ENCODE assay signal across 1 cellular context in genomic region chr14:24249230-24250021, GRCh38.
TF ChIP-seq lines count a peak whose summit lies in the region.

No MANE protein-coding gene starts in this region.

TF ChIP-seq in IMR-90, 13 proteins besides CTCF, POLR2A, EP300 and RAD21:
- no peak for TF ChIP-seq ELK1 (IDR thresholded peaks at IDR 0.05; ENCODE audit: borderline replicate concordance, low read depth, low read length)
- no peak for TF ChIP-seq FOS (IDR thresholded peaks at IDR 0.05; ENCODE audit: low read depth, low read length)
- TF ChIP-seq CHD1 (IDR thresholded peaks at IDR 0.05; ENCODE audit: low read depth, low read length) = no peak
- TF ChIP-seq, protein P1, sequence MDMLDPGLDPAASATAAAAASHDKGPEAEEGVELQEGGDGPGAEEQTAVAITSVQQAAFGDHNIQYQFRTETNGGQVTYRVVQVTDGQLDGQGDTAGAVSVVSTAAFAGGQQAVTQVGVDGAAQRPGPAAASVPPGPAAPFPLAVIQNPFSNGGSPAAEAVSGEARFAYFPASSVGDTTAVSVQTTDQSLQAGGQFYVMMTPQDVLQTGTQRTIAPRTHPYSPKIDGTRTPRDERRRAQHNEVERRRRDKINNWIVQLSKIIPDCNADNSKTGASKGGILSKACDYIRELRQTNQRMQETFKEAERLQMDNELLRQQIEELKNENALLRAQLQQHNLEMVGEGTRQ (IDR thresholded peaks at IDR 0.05; ENCODE audit: low read depth, low read length) = no peak
- no peak for TF ChIP-seq MAZ (IDR thresholded peaks at IDR 0.05; ENCODE audit: borderline replicate concordance, low read depth, low read length)
- TF ChIP-seq MAFK (IDR thresholded peaks at IDR 0.05; ENCODE audit: low read depth, low read length) = no peak
- TF ChIP-seq RCOR1 (IDR thresholded peaks at IDR 0.05; ENCODE audit: insufficient replicate concordance, low read length) = no peak
- no peak for TF ChIP-seq RFX5 (IDR thresholded peaks at IDR 0.05; ENCODE audit: low read depth, low read length)
- TF ChIP-seq BHLHE40 (IDR thresholded peaks at IDR 0.05; ENCODE audit: low read depth, low read length) = no peak
- no peak for TF ChIP-seq MXI1 (IDR thresholded peaks at IDR 0.05; ENCODE audit: borderline replicate concordance, low read depth, low read length)
- no peak for TF ChIP-seq NFE2L2 (IDR thresholded peaks at IDR 0.05; ENCODE audit: low read depth, low read length)
- TF ChIP-seq SMC3 (IDR thresholded peaks at IDR 0.05; ENCODE audit: low read depth, low read length) = no peak
- no peak for TF ChIP-seq CEBPB (IDR thresholded peaks at IDR 0.05; ENCODE audit: low read depth, low read length)
